ENCODE assay signal across 17 cellular contexts in genomic region chr18:26003391-26003790, GRCh38.
DNase-seq lines count a peak whose midpoint lies in the region; ATAC-seq and TF ChIP-seq lines count a peak whose summit lies in the region.
"Had no signal": no experiment of that assay in that cellular context is flagged by ENCODE, and none has a peak within 500 bp of the region (broad histone marks: within the 10 kb centered on the region; RNA-seq: fewer than 3 reads in every experiment).

No MANE protein-coding gene starts in this region.

- DNase-seq in MCF 10A (ENCODE audit: unreplicated experiment) (peak; percentile 26), breast epithelium (ENCODE audit: low spot score in 2 of 2) (no peak), NCI-H748 (lab: John Stamatoyannopoulos, UW; ENCODE audit: unreplicated experiment) (peak; percentile 36), fibroblast of pulmonary artery (ENCODE audit: low read depth) (peak; percentile 45), testis (peak; percentile 71), T-helper 1 cell (no peak)
- no peak for DNase-seq in activated CD4-positive, alpha-beta T cell treated with anti-CD3 and anti-CD28 coated beads for 48 hours
- DNase-seq: activated CD8-positive, alpha-beta memory T cell treated with anti-CD3 and anti-CD28 coated beads, Interleukin-2, amount 50 U/mL, for 48 hours; brain microvascular endothelial cell; effector memory CD8-positive, alpha-beta T cell; SHP77 treated with DMSO at 0.1 percent for 48 hours; T1000 had no signal

- no peak overlapping the region for H3K4me3 Mint-ChIP-seq in MCF 10A (ENCODE audit: unreplicated experiment)
- H3K4me3 Mint-ChIP-seq: activated naive CD4-positive, alpha-beta T cell treated with anti-CD3 and anti-CD28 coated beads, Interleukin-2, amount 50 U/mL, for 24 hours; effector memory CD8-positive, alpha-beta T cell; memory B cell; nephron had no signal

- H3K4me1 Mint-ChIP-seq in MCF 10A (ENCODE audit: insufficient read depth, unreplicated experiment) = no peaks in the 10 kb centered on the region
- H3K4me1 Mint-ChIP-seq: activated naive CD4-positive, alpha-beta T cell treated with anti-CD3 and anti-CD28 coated beads, Interleukin-2, amount 50 U/mL, for 24 hours; nephron had no signal

- 64 to 69% methylated on average over 3 of the region's 3 CpGs for WGBS in testis, 2 donors

- H3K27ac Mint-ChIP-seq in MCF 10A (ENCODE audit: low read depth, unreplicated experiment) = no peak overlapping the region
- H3K27ac Mint-ChIP-seq: activated naive CD4-positive, alpha-beta T cell treated with anti-CD3 and anti-CD28 coated beads, Interleukin-2, amount 50 U/mL, for 24 hours; effector memory CD8-positive, alpha-beta T cell; memory B cell; nephron had no signal

- POLR2A ChIA-PET in MCF 10A (lab: Yijun Ruan, JAX) = interaction anchor here (1.2 kb wide), 1 partner anchor 10 kb away, joined by 3 read pairs; no protein-coding TSS in a partner anchor

- no peaks in the 10 kb centered on the region for H3K27me3 Mint-ChIP-seq in MCF 10A (ENCODE audit: insufficient read depth, unreplicated experiment)
- H3K27me3 Mint-ChIP-seq: activated naive CD4-positive, alpha-beta T cell treated with anti-CD3 and anti-CD28 coated beads, Interleukin-2, amount 50 U/mL, for 24 hours; effector memory CD8-positive, alpha-beta T cell; memory B cell had no signal

- TF ChIP-seq POLR2A in breast epithelium (IDR thresholded peaks at IDR 0.05) (no peak), testis (IDR thresholded peaks at IDR 0.05) (no peak)

- H3K4me3 ChIP-seq in breast epithelium (no peak overlapping the region), fibroblast of pulmonary artery (replicated peaks; ENCODE audit: low read depth, low read length) (no peak overlapping the region), testis (no peak overlapping the region)

- H3K36me3 ChIP-seq in breast epithelium = no peaks in the 10 kb centered on the region
- H3K36me3 ChIP-seq in testis (ENCODE audit: low read depth, missing control alignments) = no peaks in the 10 kb centered on the region
- H3K36me3 ChIP-seq: brain microvascular endothelial cell had no signal

- intact Hi-C loops in MCF 10A (cut with micrococcal nuclease) = no loop called here
- intact Hi-C loops in breast epithelium (cut with DNase I; ENCODE audit: low total_unique reads) = no loop called here
- intact Hi-C loops in testis (cut with DNase I; ENCODE audit: low total_unique reads) = no loop called here

- H3K27me3 ChIP-seq in breast epithelium (no peaks in the 10 kb centered on the region), testis (no peaks in the 10 kb centered on the region)
- H3K27me3 ChIP-seq: brain microvascular endothelial cell, foreskin keratinocyte had no signal

- H3K9me3 Mint-ChIP-seq in MCF 10A (ENCODE audit: unreplicated experiment) = no peaks in the 10 kb centered on the region
- H3K9me3 Mint-ChIP-seq: effector memory CD8-positive, alpha-beta T cell had no signal

- H3K36me3 Mint-ChIP-seq in MCF 10A (ENCODE audit: insufficient read depth, unreplicated experiment) = peaks cover 12% of the 10 kb centered on the region

- no peak for TF ChIP-seq CTCF in MCF 10A (IDR thresholded peaks at IDR 0.05; ENCODE audit: unreplicated experiment)
- no peak for TF ChIP-seq CTCF in breast epithelium (IDR thresholded peaks at IDR 0.05)
- TF ChIP-seq CTCF in fibroblast of pulmonary artery (IDR thresholded peaks at IDR 0.05; ENCODE audit: low read length, missing control alignments) = no peak
- TF ChIP-seq CTCF in testis (IDR thresholded peaks at IDR 0.05) = no peak

- BruUV-seq in MCF 10A (replicated peaks; lab: Mats Ljungman, UMichigan) = no TSS peak

- CTCF ChIA-PET in MCF 10A (lab: Yijun Ruan, JAX) = interaction anchor here (0.5 to 1.4 kb wide), 4 partner anchors 11 to 610 kb away, joined by 3 to 6 read pairs (median 4); no protein-coding TSS in a partner anchor

- H3K27ac ChIP-seq in breast epithelium = no peak overlapping the region
- H3K27ac ChIP-seq in testis = no peak overlapping the region
- H3K27ac ChIP-seq: brain microvascular endothelial cell, foreskin keratinocyte had no signal

- no peaks in the 10 kb centered on the region for H3K4me1 ChIP-seq in breast epithelium
- no peaks in the 10 kb centered on the region for H3K4me1 ChIP-seq in testis
- H3K4me1 ChIP-seq: foreskin keratinocyte had no signal

- no peak for ATAC-seq in HG02610 (IDR thresholded peaks at IDR 0.05; ENCODE audit: unreplicated experiment)
- ATAC-seq: effector memory CD8-positive, alpha-beta T cell; foreskin keratinocyte had no signal

- H3K9me3 ChIP-seq in breast epithelium = no peaks in the 10 kb centered on the region
- no peaks in the 10 kb centered on the region for H3K9me3 ChIP-seq in testis

Comparison
In these comparisons a context has a peak if more than half of its experiments do, and no peak if none do; other contexts are left out.
1. DNase-seq: peak in MCF 10A (single experiment), NCI-H748 (single experiment), fibroblast of pulmonary artery (single experiment) and testis (single experiment); none in breast epithelium (0 of 2), T-helper 1 cell (0 of 5) and activated CD4-positive, alpha-beta T cell treated with anti-CD3 and anti-CD28 coated beads for 48 hours (single experiment).